Comparison of ENCODE assay signal across 11 cellular contexts in the genomic region with DNA sequence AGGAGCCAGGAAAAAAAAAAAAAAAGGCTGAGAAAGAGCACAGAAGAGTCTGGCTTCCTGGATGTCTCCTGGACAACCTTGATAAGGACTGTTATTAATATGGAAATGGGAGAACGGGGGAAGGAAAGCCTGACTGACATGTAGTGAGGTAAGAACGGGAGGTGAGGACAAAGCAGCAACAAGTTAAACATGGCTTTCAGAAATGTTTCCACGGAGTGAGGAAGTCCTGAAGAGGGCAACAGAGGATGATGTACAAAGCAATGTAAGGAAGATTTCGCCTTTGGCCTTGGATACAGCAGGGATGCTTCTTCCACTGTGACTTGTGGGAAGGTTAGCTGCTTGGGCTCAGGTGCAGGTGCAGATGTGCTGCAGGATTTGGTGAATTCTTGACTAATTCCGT. TPM values are rescaled to one million over a fixed set of nuclear protein-coding genes. Genes with fewer than 3 reads are reported as not detected.
DNase-seq lines count a peak whose midpoint lies in the region; ATAC-seq and TF ChIP-seq lines count a peak whose summit lies in the region.
"Had no signal": no experiment of that assay in that cellular context is flagged by ENCODE, and none has a peak within 500 bp of the region (broad histone marks: within the 10 kb centered on the region; RNA-seq: fewer than 3 reads in every experiment).

No MANE protein-coding gene starts in this region.

- H3K79me2 ChIP-seq in OCI-LY3 (ENCODE audit: low read length), result no peaks in the 10 kb centered on the region

- H3K4me3 ChIP-seq in cardiac muscle cell, result no peak overlapping the region
- H3K4me3 ChIP-seq in OCI-LY3 (ENCODE audit: low read length), result no peak overlapping the region
- H3K4me3 ChIP-seq in uterus, result no peak overlapping the region
- H3K4me3 ChIP-seq: skin epidermis had no signal

- H3K27ac ChIP-seq in cardiac muscle cell (no peak overlapping the region), OCI-LY3 (ENCODE audit: low read length) (no peak overlapping the region), uterus (no peak overlapping the region)
- H3K27ac ChIP-seq: skin epidermis had no signal

- H3K9me3 ChIP-seq in cardiac muscle cell (ENCODE audit: low read depth), result no peaks in the 10 kb centered on the region
- no peaks in the 10 kb centered on the region for H3K9me3 ChIP-seq in OCI-LY3 (ENCODE audit: insufficient read depth, low read length)
- no peaks in the 10 kb centered on the region for H3K9me3 ChIP-seq in uterus

- intact Hi-C loops in Right ventricle myocardium inferior (cut with DNase I), result no loop called here
- intact Hi-C loops in uterus (cut with DNase I; ENCODE audit: low total_unique reads), result no loop called here

- DNase-seq in cardiac muscle cell (ENCODE audit: low read depth in 1 of 2, low spot score in 1 of 2) (peak; percentile 16 to 69), Right ventricle myocardium inferior (ENCODE audit: missing footprints) (no peak), erythroblast (lab: John Stamatoyannopoulos, UW) (peak; percentile 7 to 16), uterus (no peak), NCI-H510A treated with DMSO at 0.1 percent for 48 hours (lab: John Stamatoyannopoulos, UW) (no peak)
- DNase-seq in stimulated activated CD4-positive, alpha-beta T cell treated with anti-CD3 and anti-CD28 coated beads, Interleukin-2, amount 100 ng/mL, for 24 hours, result no peak
- DNase-seq: activated naive CD8-positive, alpha-beta T cell treated with anti-CD3 and anti-CD28 coated beads, Interleukin-2, amount 50 U/mL, for 24 hours; NCI-H2081 treated with DMSO at 0.1 percent for 48 hours had no signal

- H3K27me3 ChIP-seq in cardiac muscle cell, result peaks cover 56% of the 10 kb centered on the region
- no peaks in the 10 kb centered on the region for H3K27me3 ChIP-seq in OCI-LY3 (ENCODE audit: low read depth, low read length)
- no peaks in the 10 kb centered on the region for H3K27me3 ChIP-seq in uterus

- H3K9ac ChIP-seq in OCI-LY3 (ENCODE audit: low read length), result no peak overlapping the region

- H4K20me1 ChIP-seq in OCI-LY3 (ENCODE audit: insufficient read depth, low read length), result no peaks in the 10 kb centered on the region

- no peak overlapping the region for H2AFZ ChIP-seq in OCI-LY3 (ENCODE audit: low read depth, low read length)

- TF ChIP-seq POLR2A in erythroblast (IDR thresholded peaks at IDR 0.05; ENCODE audit: low read length) (no peak), uterus (IDR thresholded peaks at IDR 0.05) (no peak)

- peak; percentile 48 for TF ChIP-seq CTCF in cardiac muscle cell (IDR thresholded peaks at IDR 0.05; ENCODE audit: low read depth, low read length)
- TF ChIP-seq CTCF in OCI-LY3 (IDR thresholded peaks at IDR 0.05; ENCODE audit: low read depth, low read length), result peak; percentile 27
- TF ChIP-seq CTCF in uterus (IDR thresholded peaks at IDR 0.05), result no peak

- H3K4me1 ChIP-seq in cardiac muscle cell (ENCODE audit: low read depth) (no peaks in the 10 kb centered on the region), OCI-LY3 (ENCODE audit: low read length) (peaks cover 21% of the 10 kb centered on the region), uterus (no peaks in the 10 kb centered on the region)

- H3K36me3 ChIP-seq in cardiac muscle cell (no peaks in the 10 kb centered on the region), OCI-LY3 (replicated peaks; ENCODE audit: low read depth, low read length) (no peaks in the 10 kb centered on the region), uterus (no peaks in the 10 kb centered on the region)

- ATAC-seq in Right ventricle myocardium inferior, result no peak
- no peak for ATAC-seq in GM21717 (IDR thresholded peaks at IDR 0.05; ENCODE audit: unreplicated experiment)
- ATAC-seq: activated naive CD8-positive, alpha-beta T cell treated with anti-CD3 and anti-CD28 coated beads, Interleukin-2, amount 50 U/mL, for 24 hours had no signal

- H3K4me2 ChIP-seq in OCI-LY3 (ENCODE audit: low read length), result no peak overlapping the region

RNA-seq across cellular contexts. Expression of a gene that starts 11.9 kb away (rescaled TPM):
- 0.66 and 1.2 TPM in 2 replicates for total RNA-seq in cardiac muscle cell
- polyA plus RNA-seq in cardiac muscle cell, result 0.05 and 1.2 TPM in 2 replicates
- total RNA-seq in Right ventricle myocardium inferior, result 354 TPM
- 10 to 100 TPM; 27.2 to 46.4 (median 32.5) TPM for total RNA-seq in uterus

RNA-seq across cellular contexts. Expression of a gene that starts 59.1 kb away (rescaled TPM):
- 20.0 and 26.8 TPM in 2 replicates for total RNA-seq in cardiac muscle cell
- 27.4 and 34.4 TPM in 2 replicates for polyA plus RNA-seq in cardiac muscle cell
- total RNA-seq in Right ventricle myocardium inferior, result 13.3 TPM
- total RNA-seq in uterus, result 10 to 100 TPM; 20.9 to 52.8 (median 33.0) TPM

Comparison
In these comparisons a context has a peak if more than half of its experiments do, and no peak if none do; other contexts are left out.
1. DNase-seq: peak in cardiac muscle cell (2 of 2) and erythroblast (2 of 2); none in Right ventricle myocardium inferior (single experiment), uterus (0 of 2), NCI-H510A treated with DMSO at 0.1 percent for 48 hours (single experiment) and stimulated activated CD4-positive, alpha-beta T cell treated with anti-CD3 and anti-CD28 coated beads, Interleukin-2, amount 100 ng/mL, for 24 hours (0 of 2).
2. RNA of a gene that starts 11.9 kb away (total RNA-seq): 354 TPM in Right ventricle myocardium inferior (single experiment) and 27.2 to 46.4 TPM in uterus; 0.66 to 1.2 TPM in cardiac muscle cell; every median in the first group is over 10 times any median in the second.
3. CTCF ChIP-seq: peak in cardiac muscle cell (single experiment) and OCI-LY3 (single experiment); none in uterus (0 of 4).